Comparison of ENCODE assay signal across 8 cellular contexts in genomic region chr1:26287033-26287711, GRCh38. TPM values are rescaled to one million over a fixed set of nuclear protein-coding genes. Genes with fewer than 3 reads are reported as not detected.
A peak's percentile ranks its signal among the peaks of the same experiment; 100 is the strongest.
DNase-seq lines count a peak whose midpoint lies in the region; ATAC-seq and TF ChIP-seq lines count a peak whose summit lies in the region.

No MANE protein-coding gene starts in this region.

- H3F3A ChIP-seq in PC-9 (ENCODE audit: insufficient read depth, low read depth), result no peaks in the 10 kb centered on the region; the same call in 1 of the 2 replicates

- 49 to 63% methylated on average over 2 to 8 of the region's 8 CpGs for WGBS in upper lobe of left lung, 2 donors

- no peak overlapping the region for H3K4me2 ChIP-seq in PC-9

- CTCF ChIA-PET in activated CD4-positive, alpha-beta T cell treated with anti-CD3 and anti-CD28 coated beads for 36 hours (lab: Charles Lee), result interaction anchor here (0.5 to 17.6 kb wide), 8 partner anchors 8 to 118 kb away, joined by 3 to 399 read pairs (median 6); partner anchors contain the start of genes CD52, SH3BGRL3, UBXN11 and ZNF593
- CTCF ChIA-PET in PC-9 (lab: Charles Lee), result no interaction called here

- H3K36me3 Mint-ChIP-seq in activated CD4-positive, alpha-beta T cell treated with anti-CD3 and anti-CD28 coated beads for 36 hours (ENCODE audit: low read depth), result peaks cover 28% of the 10 kb centered on the region

- no peaks in the 10 kb centered on the region for H3K9me3 Mint-ChIP-seq in activated CD4-positive, alpha-beta T cell treated with anti-CD3 and anti-CD28 coated beads for 36 hours (ENCODE audit: low read depth)

- no peaks in the 10 kb centered on the region for H3K9me2 ChIP-seq in PC-9 (ENCODE audit: insufficient read depth)

- no peak for TF ChIP-seq EP300 in upper lobe of left lung (IDR thresholded peaks at IDR 0.05)

- no peak overlapping the region for H2AFZ ChIP-seq in PC-9

- POLR2A ChIA-PET in activated CD4-positive, alpha-beta T cell treated with anti-CD3 and anti-CD28 coated beads for 36 hours (lab: Charles Lee), result interaction anchor here (2.3 kb wide), 1 partner anchor 31 kb away, joined by 6 read pairs; the partner anchor contains the start of gene CD52
- POLR2A ChIA-PET in PC-9 (lab: Charles Lee; ENCODE audit: unreplicated experiment), result no interaction called here

- no peak overlapping the region for H3K4me3 ChIP-seq in left ventricle myocardium inferior
- H3K4me3 ChIP-seq in upper lobe of left lung, result no peak overlapping the region
- H3K4me3 ChIP-seq in MG63, result no peak overlapping the region
- H3K4me3 ChIP-seq in PC-9, result no peak overlapping the region

- H3K4me1 Mint-ChIP-seq in activated CD4-positive, alpha-beta T cell treated with anti-CD3 and anti-CD28 coated beads for 36 hours, result peaks cover 97% of the 10 kb centered on the region

- no peaks in the 10 kb centered on the region for H3K27me3 ChIP-seq in left ventricle myocardium inferior (ENCODE audit: low read depth)
- H3K27me3 ChIP-seq in upper lobe of left lung, result no peaks in the 10 kb centered on the region
- no peaks in the 10 kb centered on the region for H3K27me3 ChIP-seq in MG63
- no peaks in the 10 kb centered on the region for H3K27me3 ChIP-seq in PC-9 (ENCODE audit: insufficient read depth, low read depth)

- no TSS peak for BruUV-seq in PC-9 (replicated peaks; lab: Mats Ljungman, UMichigan)

- no peaks in the 10 kb centered on the region for H3K27me3 Mint-ChIP-seq in activated CD4-positive, alpha-beta T cell treated with anti-CD3 and anti-CD28 coated beads for 36 hours

- H3K27ac ChIP-seq in left ventricle myocardium inferior (replicated peaks) (peak overlapping the region; percentile 98), upper lobe of left lung (peak overlapping the region; percentile 17 to 97 (median 78)), PC-9 (no peak overlapping the region)

- ATAC-seq in GM18517 (IDR thresholded peaks at IDR 0.05; ENCODE audit: unreplicated experiment), result peak; percentile 30
- ATAC-seq in HG03342 (IDR thresholded peaks at IDR 0.05; ENCODE audit: unreplicated experiment), result peak; percentile 36
- ATAC-seq in activated CD4-positive, alpha-beta T cell treated with anti-CD3 and anti-CD28 coated beads for 36 hours, result peak; percentile 27
- ATAC-seq in upper lobe of left lung (ENCODE audit: low FRiP score in 2 of 2), result peak in 1 of 2 donors; percentile 38
- no peak for ATAC-seq in GM19324 (IDR thresholded peaks at IDR 0.05; ENCODE audit: low FRiP score, unreplicated experiment)

- peak in 1 of 4 donors; percentile 17 for TF ChIP-seq POLR2A in upper lobe of left lung (IDR thresholded peaks at IDR 0.05)

- DNase-seq in activated CD4-positive, alpha-beta T cell treated with anti-CD3 and anti-CD28 coated beads for 36 hours, result peak; percentile 84
- peak; percentile 67 for DNase-seq in left ventricle myocardium inferior
- DNase-seq in upper lobe of left lung, result peak in 1 of 2 donors; percentile 46
- DNase-seq in MG63, result no peak
- no peak for DNase-seq in PC-9

- H3K27ac Mint-ChIP-seq in activated CD4-positive, alpha-beta T cell treated with anti-CD3 and anti-CD28 coated beads for 36 hours, result peak overlapping the region; percentile 96

- H3K36me3 ChIP-seq in left ventricle myocardium inferior (no peaks in the 10 kb centered on the region), upper lobe of left lung (peaks cover 0 to 10% (median 2%) of the 10 kb centered on the region in 4 donors), MG63 (peaks cover 3% of the 10 kb centered on the region; the same call in 1 of the 2 replicates), PC-9 (ENCODE audit: low read depth) (no peaks in the 10 kb centered on the region)

- TF ChIP-seq CTCF in left ventricle myocardium inferior (IDR thresholded peaks at IDR 0.05; ENCODE audit: borderline replicate concordance) (no peak), upper lobe of left lung (IDR thresholded peaks at IDR 0.05) (no peak), PC-9 (conservative IDR thresholded peaks at IDR 0.05) (no peak)

- H3K4me3 Mint-ChIP-seq in activated CD4-positive, alpha-beta T cell treated with anti-CD3 and anti-CD28 coated beads for 36 hours, result peak overlapping the region; percentile 55

- peaks cover 73% of the 10 kb centered on the region for H3K4me1 ChIP-seq in left ventricle myocardium inferior
- H3K4me1 ChIP-seq in upper lobe of left lung, result peaks cover 23 to 88% (median 74%) of the 10 kb centered on the region in 4 donors
- peaks cover 6% of the 10 kb centered on the region for H3K4me1 ChIP-seq in PC-9 (replicated peaks; ENCODE audit: insufficient read depth)

- H3K9me3 ChIP-seq in left ventricle myocardium inferior (replicated peaks), result no peaks in the 10 kb centered on the region
- no peaks in the 10 kb centered on the region for H3K9me3 ChIP-seq in upper lobe of left lung
- no peaks in the 10 kb centered on the region for H3K9me3 ChIP-seq in MG63
- H3K9me3 ChIP-seq in PC-9 (ENCODE audit: insufficient read depth, low read depth), result no peaks in the 10 kb centered on the region

- no peaks in the 10 kb centered on the region for H4K20me1 ChIP-seq in PC-9 (ENCODE audit: insufficient read depth)

- H3K79me2 ChIP-seq in PC-9 (ENCODE audit: low read depth), result no peaks in the 10 kb centered on the region

- intact Hi-C loops in activated CD4-positive, alpha-beta T cell treated with anti-CD3 and anti-CD28 coated beads for 36 hours (cut with DNase I, micrococcal nuclease), result no loop called here
- intact Hi-C loops in left ventricle myocardium inferior (cut with micrococcal nuclease), result no loop called here
- intact Hi-C loops in PC-9 (cut with micrococcal nuclease; ENCODE audit: unreplicated experiment), result no loop called here

RNA-seq across cellular contexts. Expression of gene SH3BGRL3, which starts 7.3 kb away (rescaled TPM):
- 100 to 1,000 TPM; 267 to 381 TPM for total RNA-seq in activated CD4-positive, alpha-beta T cell treated with anti-CD3 and anti-CD28 coated beads for 36 hours
- total RNA-seq in left ventricle myocardium inferior, result 32.1 TPM
- total RNA-seq in upper lobe of left lung, result 100 to 1,000 TPM in 4 of 6 donors, 10 to 100 TPM in 2; 39.1 to 271 (median 156) TPM
- total RNA-seq in MG63 (2014; rRNA removed; shearing (Covaris generic); ENCODE audit: low replicate concordance), result 20.2 and 22.3 TPM in 2 replicates
- 168 and 206 TPM in 2 replicates for total RNA-seq in PC-9 (2021)

RNA-seq across cellular contexts. Expression of gene UBXN11, which starts 19.3 kb away (rescaled TPM):
- total RNA-seq in activated CD4-positive, alpha-beta T cell treated with anti-CD3 and anti-CD28 coated beads for 36 hours, result 10 to 100 TPM; 19.4 to 22.2 TPM
- total RNA-seq in left ventricle myocardium inferior (11.6 TPM), upper lobe of left lung (100 to 1,000 TPM in 2 of 6 donors, 10 to 100 TPM in 4; 25.7 to 194 (median 62.5) TPM), PC-9 (2021) (57.2 and 59.9 TPM in 2 replicates)
- 3.9 and 6.1 TPM in 2 replicates for total RNA-seq in MG63 (2014; rRNA removed; shearing (Covaris generic); ENCODE audit: low replicate concordance)

RNA-seq across cellular contexts. Expression of gene CD52, which starts 30.6 kb away (rescaled TPM):
- total RNA-seq in activated CD4-positive, alpha-beta T cell treated with anti-CD3 and anti-CD28 coated beads for 36 hours, result 100 to 1,000 TPM; 216 to 217 TPM
- 2.4 TPM for total RNA-seq in left ventricle myocardium inferior
- total RNA-seq in upper lobe of left lung, result 100 to 1,000 TPM in 5 of 6 donors, 10 to 100 TPM in 1; 74.4 to 437 (median 172) TPM
- not detected in 2 replicates for total RNA-seq in MG63 (2014; rRNA removed; shearing (Covaris generic); ENCODE audit: low replicate concordance)
- 1.2 TPM in 1 of 2 replicates, not detected in the other for total RNA-seq in PC-9 (2021)

RNA-seq across cellular contexts. Expression of gene CEP85, which starts 53.2 kb away (rescaled TPM):
- 10 to 100 TPM; 31.1 to 31.9 TPM for total RNA-seq in activated CD4-positive, alpha-beta T cell treated with anti-CD3 and anti-CD28 coated beads for 36 hours
- total RNA-seq in left ventricle myocardium inferior (71.2 TPM), upper lobe of left lung (10 to 100 TPM; 10.1 to 16.8 (median 10.7) TPM), PC-9 (2021) (34.0 and 42.5 TPM in 2 replicates)
- total RNA-seq in MG63 (2014; rRNA removed; shearing (Covaris generic); ENCODE audit: low replicate concordance), result 13.3 and 13.9 TPM in 2 replicates

Comparison
In these comparisons a context has a peak if more than half of its experiments do, and no peak if none do; other contexts are left out.
1. DNase-seq: peak in activated CD4-positive, alpha-beta T cell treated with anti-CD3 and anti-CD28 coated beads for 36 hours (single experiment) and left ventricle myocardium inferior (single experiment); none in MG63 (single experiment) and PC-9 (0 of 2).
2. RNA of gene CD52, which starts 30.6 kb away (total RNA-seq): 216 to 217 TPM in activated CD4-positive, alpha-beta T cell treated with anti-CD3 and anti-CD28 coated beads for 36 hours and 74.4 to 437 TPM in upper lobe of left lung; 2.4 TPM in left ventricle myocardium inferior (single experiment), 1.2 TPM in PC-9 and not detected in MG63; every median in the first group is over 10 times any median in the second.